Comparison of ENCODE assay signal across 8 cellular contexts in the genomic region with DNA sequence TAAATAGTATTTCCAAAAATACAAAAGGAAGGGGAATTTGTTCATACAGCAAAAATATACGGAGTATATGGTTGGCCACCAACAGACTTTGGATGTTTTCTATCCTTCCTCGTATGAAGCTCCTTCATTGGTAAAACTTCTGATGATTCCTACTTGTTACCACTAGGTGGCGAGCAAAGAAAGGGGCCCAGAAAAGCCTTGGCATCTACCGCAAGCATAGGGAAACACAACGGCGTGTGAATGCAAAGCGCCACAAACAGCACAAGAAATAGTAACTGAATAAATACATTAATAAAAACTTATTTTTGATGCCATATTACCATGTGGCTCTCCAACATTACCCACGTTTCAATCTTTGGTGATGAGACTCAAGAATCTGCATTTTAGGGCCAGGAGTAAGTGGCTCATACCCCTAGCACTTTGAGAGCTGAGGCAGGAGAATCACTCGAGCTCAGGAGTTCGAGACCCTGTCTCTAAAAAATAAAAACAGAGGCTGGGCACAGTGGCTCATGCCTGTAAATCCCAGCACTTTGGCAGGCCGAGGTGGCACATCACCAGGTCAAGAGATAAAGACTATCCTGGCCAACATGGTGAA. TPM values are rescaled to one million over a fixed set of nuclear protein-coding genes. Genes with fewer than 3 reads are reported as not detected.
DNase-seq lines count a peak whose midpoint lies in the region; ATAC-seq, FAIRE-seq and TF ChIP-seq lines count a peak whose summit lies in the region.

No MANE protein-coding gene starts in this region.

- H3K4me1 ChIP-seq in BE2C (no peaks in the 10 kb centered on the region), HepG2 (ENCODE audit: insufficient read depth, low read length) (peaks cover 19% of the 10 kb centered on the region)

- peak overlapping the region; percentile 29; the same call in 1 of the 2 replicates for H3K4me2 ChIP-seq in HepG2 (ENCODE audit: low read depth, low read length)

- no peaks in the 10 kb centered on the region for H3K27me3 ChIP-seq in BE2C
- H3K27me3 ChIP-seq in HepG2 (ENCODE audit: control insufficient read depth in 1 of 2, insufficient read depth in 2 of 2, low read length in 2 of 2): no peaks in the 10 kb centered on the region

- peaks cover 85% of the 10 kb centered on the region for H4K20me1 ChIP-seq in HepG2 (ENCODE audit: insufficient read depth, low read length)

- no peaks in the 10 kb centered on the region for H3K9me3 Mint-ChIP-seq in activated CD4-positive, alpha-beta T cell treated with anti-CD3 and anti-CD28 coated beads for 36 hours (ENCODE audit: low read depth)

- H3K4me1 Mint-ChIP-seq in activated CD4-positive, alpha-beta T cell treated with anti-CD3 and anti-CD28 coated beads for 36 hours: peaks cover 71% of the 10 kb centered on the region

- TF ChIP-seq POLR2A in HepG2 (IDR thresholded peaks at IDR 0.05; ENCODE audit: insufficient read depth in 1 of 2, low read depth in 2 of 2, low read length in 2 of 2): no peak

- in situ Hi-C loops in HepG2 (cut with HindIII; ENCODE audit: extremely low pct_ligation_motif_present, low pct_unique_long_range_greater_than_20kb): loop anchor here (5.0 kb wide), 1 partner anchor 152 kb away; a partner anchor contains a TSS

- no peak overlapping the region for H3K4me3 ChIP-seq in BE2C (ENCODE audit: low read depth, low read length)
- H3K4me3 ChIP-seq in HepG2 (replicated peaks in 1 of 3; ENCODE audit: insufficient read depth in 1 of 3, low read depth in 2 of 3, low read length in 3 of 3): no peak overlapping the region

- H3K79me2 ChIP-seq in HepG2 (ENCODE audit: insufficient read depth, low read length): peaks cover 92% of the 10 kb centered on the region

- no peak overlapping the region for H3K9ac ChIP-seq in HepG2 (ENCODE audit: insufficient read depth, low read depth, low read length)

- TF ChIP-seq RAD21 in HepG2 (CRISPR knock-in tag; IDR thresholded peaks at IDR 0.05): peak; percentile 64

- peak; percentile 45 for DNase-seq in BE2C
- DNase-seq in HCEC 1CT: peak; percentile 77
- peak; percentile 31 to 70 for DNase-seq in NCI-H524 (lab: John Stamatoyannopoulos, UW)
- DNase-seq in activated CD4-positive, alpha-beta T cell treated with anti-CD3 and anti-CD28 coated beads for 36 hours: peak; percentile 74
- DNase-seq in dermis microvascular lymphatic vessel endothelial cell (ENCODE audit: low read depth in 2 of 2): peak; percentile 66 to 83
- DNase-seq in HepG2 (ENCODE audit: low spot score): peak; percentile 70
- peak in 2 of 3 donors; percentile 11 to 21 for DNase-seq in stimulated activated CD4-positive, alpha-beta T cell treated with anti-CD3 and anti-CD28 coated beads, TNF-alpha, amount 100 ng/mL, for 48 hours (ENCODE audit: low read depth in 3 of 3)

- ATAC-seq in activated CD4-positive, alpha-beta T cell treated with anti-CD3 and anti-CD28 coated beads for 36 hours: peak; percentile 65
- peak; percentile 83 for ATAC-seq in HepG2
- no peak for ATAC-seq in HG03025 (IDR thresholded peaks at IDR 0.05; ENCODE audit: low FRiP score, unreplicated experiment)

- POLR2A ChIA-PET in activated CD4-positive, alpha-beta T cell treated with anti-CD3 and anti-CD28 coated beads for 36 hours (lab: Charles Lee): interaction anchor here (0.6 to 1.5 kb wide), 15 partner anchors 9 to 235 kb away, joined by 3 to 9 read pairs (median 4); a partner anchor contains a TSS
- POLR2A ChIA-PET in HepG2 (lab: Yijun Ruan, JAX): interaction anchor here (0.6 to 2.6 kb wide), 5 partner anchors 13 to 151 kb away, joined by 3 to 17 read pairs (median 3); a partner anchor contains a TSS

- peaks cover 24% of the 10 kb centered on the region for H3K36me3 Mint-ChIP-seq in activated CD4-positive, alpha-beta T cell treated with anti-CD3 and anti-CD28 coated beads for 36 hours (ENCODE audit: low read depth)

- H3K27me3 Mint-ChIP-seq in activated CD4-positive, alpha-beta T cell treated with anti-CD3 and anti-CD28 coated beads for 36 hours: no peaks in the 10 kb centered on the region

- BruUV-seq in HepG2 (replicated peaks; lab: Mats Ljungman, UMichigan): no TSS peak

- no peak overlapping the region for H2AFZ ChIP-seq in HepG2 (ENCODE audit: low read length)

- no peaks in the 10 kb centered on the region for H3K9me3 ChIP-seq in BE2C
- no peaks in the 10 kb centered on the region for H3K9me3 ChIP-seq in HepG2 (ENCODE audit: low read length)

- no peak overlapping the region for H3K27ac ChIP-seq in HepG2 (ENCODE audit: extremely low read length, insufficient read depth, low read length)

- TF ChIP-seq EP300 in HepG2 (IDR thresholded peaks at IDR 0.05; ENCODE audit: low read depth in 2 of 2, low read length in 2 of 2) (no peak), HepG2 (CRISPR knock-in tag; IDR thresholded peaks at IDR 0.05; ENCODE audit: borderline replicate concordance) (no peak)

- WGBS in HepG2 (ENCODE audit: low lambda C conversion rate): 26% methylated on average over 11 of the region's 11 CpGs

- intact Hi-C loops in activated CD4-positive, alpha-beta T cell treated with anti-CD3 and anti-CD28 coated beads for 36 hours (cut with DNase I, micrococcal nuclease): loop anchor here (1.0 to 5.0 kb wide), 9 partner anchors 13 to 265 kb away; a partner anchor contains a TSS
- intact Hi-C loops in HepG2 (cut with micrococcal nuclease; ENCODE audit: unreplicated experiment): loop anchor here (1.0 to 10.0 kb wide), 2 partner anchors 49 to 150 kb away; no protein-coding TSS in a partner anchor

- H3K36me3 ChIP-seq in BE2C (peaks cover 18% of the 10 kb centered on the region), HepG2 (replicated peaks in 1 of 2; ENCODE audit: control insufficient read depth in 1 of 2, insufficient read depth in 2 of 2, low read length in 2 of 2) (peaks cover 14 to 36% of the 10 kb centered on the region in 2 experiments)

- H3K27ac Mint-ChIP-seq in activated CD4-positive, alpha-beta T cell treated with anti-CD3 and anti-CD28 coated beads for 36 hours: no peak overlapping the region

- H3K4me3 Mint-ChIP-seq in activated CD4-positive, alpha-beta T cell treated with anti-CD3 and anti-CD28 coated beads for 36 hours: peak overlapping the region; percentile 21

- peak; percentile 81 for TF ChIP-seq CTCF in BE2C (IDR thresholded peaks at IDR 0.05; ENCODE audit: low read depth, low read length)
- TF ChIP-seq CTCF in HepG2 (CRISPR knock-in tag; IDR thresholded peaks at IDR 0.05): peak; percentile 86

- peak; percentile 92 for FAIRE-seq in HepG2 (lab: Jason Lieb, UNC)

- CTCF ChIA-PET in activated CD4-positive, alpha-beta T cell treated with anti-CD3 and anti-CD28 coated beads for 36 hours (lab: Charles Lee): interaction anchor here (0.6 to 4.8 kb wide), 55 partner anchors 9 to 485 kb away, joined by 3 to 121 read pairs (median 4); a partner anchor contains a TSS
- CTCF ChIA-PET in HepG2 (lab: Yijun Ruan, JAX; ENCODE audit: low intra/inter-chr PET ratio, low total read pairs): interaction anchor here (1.1 to 2.0 kb wide), 2 partner anchors 150 to 168 kb away, joined by 3 to 9 read pairs; no protein-coding TSS in a partner anchor

TF ChIP-seq in HepG2, 621 proteins besides CTCF, POLR2A, EP300 and RAD21 (continues in another document):
- peak; percentile 64 for TF ChIP-seq TEAD3 (CRISPR knock-in tag; optimal IDR thresholded peaks at IDR 0.05; ENCODE audit: borderline replicate concordance)
- no peak for TF ChIP-seq RFX3 (CRISPR knock-in tag; IDR thresholded peaks at IDR 0.05)
- TF ChIP-seq ISL2 (CRISPR knock-in tag; IDR thresholded peaks at IDR 0.05): no peak
- TF ChIP-seq SMYD3 (CRISPR knock-in tag; IDR thresholded peaks at IDR 0.05): no peak
- no peak for TF ChIP-seq NFE2L1 (CRISPR knock-in tag; IDR thresholded peaks at IDR 0.05; ENCODE audit: borderline replicate concordance)

RNA-seq across cellular contexts. Expression of a gene that starts 34.5 kb away (rescaled TPM):
- 609 TPM for polyA plus RNA-seq in BE2C (2012; ENCODE audit: insufficient read depth, insufficient read length, low read depth)
- total RNA-seq in activated CD4-positive, alpha-beta T cell treated with anti-CD3 and anti-CD28 coated beads for 36 hours: 100 to 1,000 TPM; 520 to 553 TPM
- total RNA-seq in dermis microvascular lymphatic vessel endothelial cell (390 and 392 TPM in 2 replicates), HepG2 (2016; rRNA removed; fragmentation: Illumina TruSeq; extraction: Trizol) (256 and 504 TPM in 2 replicates)
- total RNA-seq in HepG2 (2016; cell fraction: cytosol; rRNA removed; fragmentation: Illumina TruSeq; extraction: Trizol; ENCODE audit: low read depth): 47.1 and 52.6 TPM in 2 replicates
- 277 and 538 TPM in 2 replicates for total RNA-seq in HepG2 (2016; cell fraction: insoluble cytoplasmic fraction; rRNA removed; fragmentation: Illumina TruSeq; extraction: Trizol)
- total RNA-seq in HepG2 (2016; cell fraction: membrane; rRNA removed; fragmentation: Illumina TruSeq; extraction: Trizol): 139 and 150 TPM in 2 replicates
- 149 and 165 TPM in 2 replicates for total RNA-seq in HepG2 (2016; cell fraction: nucleus; rRNA removed; fragmentation: Illumina TruSeq; extraction: Trizol)
- 249 and 335 TPM in 2 replicates for polyA plus RNA-seq in HepG2 (2011; rRNA removed)
- polyA plus RNA-seq in HepG2 (2011; cell fraction: cytosol; rRNA removed): 317 and 360 TPM in 2 replicates
- 61.1 and 72.7 TPM in 2 replicates for polyA plus RNA-seq in HepG2 (2011; cell fraction: nucleus; rRNA removed)
- 349 and 597 TPM in 2 replicates for polyA plus RNA-seq in HepG2 (2012)
- polyA plus RNA-seq in HepG2 (2016; cell fraction: cytosol; fragmentation: Illumina TruSeq; extraction: Trizol; ENCODE audit: low read depth): 53.7 and 53.8 TPM in 2 replicates
- polyA plus RNA-seq in HepG2 (2016; cell fraction: insoluble cytoplasmic fraction; fragmentation: Illumina TruSeq; extraction: Trizol; ENCODE audit: low read depth): 882 and 909 TPM in 2 replicates
- polyA plus RNA-seq in HepG2 (2016; cell fraction: membrane; fragmentation: Illumina TruSeq; extraction: Trizol; ENCODE audit: low read depth): 149 and 156 TPM in 2 replicates
- polyA plus RNA-seq in HepG2 (2016; cell fraction: nucleus; fragmentation: Illumina TruSeq; extraction: Trizol; ENCODE audit: insufficient read depth, low read depth): 279 and 293 TPM in 2 replicates
- 266 and 357 TPM in 2 replicates for polyA minus RNA-seq in HepG2 (2011; rRNA and poly(A)+ RNA removed; ENCODE audit: low replicate concordance)
- 327 and 341 TPM in 2 replicates for polyA minus RNA-seq in HepG2 (2011; cell fraction: cytosol; rRNA and poly(A)+ RNA removed)
- 88.1 and 126 TPM in 2 replicates for polyA minus RNA-seq in HepG2 (2011; cell fraction: nucleus; rRNA and poly(A)+ RNA removed)

Comparison
In these comparisons a context has a peak if more than half of its experiments do, and no peak if none do; other contexts are left out.
1. DNase-seq: peak in every context shown above with its lines; median percentile 77 in HCEC 1CT; 74 in dermis microvascular lymphatic vessel endothelial cell; 74 in activated CD4-positive, alpha-beta T cell treated with anti-CD3 and anti-CD28 coated beads for 36 hours; 70 in HepG2; 50 in NCI-H524; 45 in BE2C; 16 in stimulated activated CD4-positive, alpha-beta T cell treated with anti-CD3 and anti-CD28 coated beads, TNF-alpha, amount 100 ng/mL, for 48 hours.